In genomic region chr3:152264378-152264777, GRCh38 we compare ENCODE assay signal across 15 cellular contexts. TPM values are rescaled to one million over a fixed set of nuclear protein-coding genes. Genes with fewer than 3 reads are reported as not detected.
DNase-seq lines count a peak whose midpoint lies in the region; ATAC-seq lines count a peak whose summit lies in the region.
"Had no signal": no experiment of that assay in that cellular context is flagged by ENCODE, and none has a peak within 500 bp of the region (broad histone marks: within the 10 kb centered on the region; RNA-seq: fewer than 3 reads in every experiment).

No MANE protein-coding gene starts in this region.

- H3K4me1 ChIP-seq in CD4-positive, CD25-positive, alpha-beta regulatory T cell (ENCODE audit: control insufficient read depth, insufficient read depth, low read length, poor library complexity, severe bottlenecking), result peaks cover 55% of the 10 kb centered on the region
- peaks cover 63 to 65% of the 10 kb centered on the region in 2 donors for H3K4me1 ChIP-seq in naive thymus-derived CD4-positive, alpha-beta T cell (ENCODE audit: control insufficient read depth in 2 of 2, insufficient read depth in 2 of 2, low read length in 2 of 2)
- peaks cover 23% of the 10 kb centered on the region for H3K4me1 ChIP-seq in HAP-1

- peak overlapping the region in 2 of 4 donors; percentile 59 to 68 for H3K4me3 Mint-ChIP-seq in CD4-positive, CD25-positive, alpha-beta regulatory T cell
- H3K4me3 Mint-ChIP-seq in activated T-helper 1 cell treated with anti-CD3 and anti-CD28 coated beads, Interleukin-12 subunit alpha, Interleukin-12 subunit beta, Interleukin-2, Interleukin-4 antibody, amounts not matched to agents 30 ng/mL and 10 ng/mL and 1 ng/mL, durations not matched to agents 14 hours and 24 hours and 36 hours, result peak overlapping the region; percentile 3
- H3K4me3 Mint-ChIP-seq in naive thymus-derived CD4-positive, alpha-beta T cell, result peak overlapping the region; percentile 8 to 77 (median 39)
- H3K4me3 Mint-ChIP-seq: stimulated activated naive B cell treated with anti-CD40 and anti-IgM and Interleukin-4, amounts not matched to agents 10 μg/mL and 1 μg/mL and 100 μg/mL, for 72 hours had no signal

- H3K4me1 Mint-ChIP-seq in CD4-positive, CD25-positive, alpha-beta regulatory T cell, result peaks cover 38 to 83% (median 67%) of the 10 kb centered on the region in 4 donors
- peaks cover 78% of the 10 kb centered on the region for H3K4me1 Mint-ChIP-seq in activated T-helper 1 cell treated with anti-CD3 and anti-CD28 coated beads, Interleukin-12 subunit alpha, Interleukin-12 subunit beta, Interleukin-2, Interleukin-4 antibody, amounts not matched to agents 30 ng/mL and 10 ng/mL and 1 ng/mL, durations not matched to agents 14 hours and 24 hours and 36 hours (ENCODE audit: low read depth)
- H3K4me1 Mint-ChIP-seq in naive thymus-derived CD4-positive, alpha-beta T cell, result peaks cover 61 to 86% (median 79%) of the 10 kb centered on the region in 7 donors

- ATAC-seq in CD4-positive, CD25-positive, alpha-beta regulatory T cell (ENCODE audit: low read depth in 2 of 2), result no peak
- no peak for ATAC-seq in naive thymus-derived CD4-positive, alpha-beta T cell
- ATAC-seq: stimulated activated naive B cell treated with anti-CD40 and anti-IgM and Interleukin-4, amounts not matched to agents 10 μg/mL and 1 μg/mL and 100 μg/mL, for 72 hours had no signal

- no peaks in the 10 kb centered on the region for H3K9me3 ChIP-seq in CD4-positive, CD25-positive, alpha-beta regulatory T cell (ENCODE audit: control insufficient read depth in 2 of 2, low read length in 2 of 2)
- no peaks in the 10 kb centered on the region for H3K9me3 ChIP-seq in naive thymus-derived CD4-positive, alpha-beta T cell (ENCODE audit: control insufficient read depth in 2 of 3, low read length in 3 of 3)
- H3K9me3 ChIP-seq in HAP-1, result no peaks in the 10 kb centered on the region

- peak; percentile 9 for DNase-seq in AG20443 (ENCODE audit: low spot score)
- no peak for DNase-seq in CD4-positive, CD25-positive, alpha-beta regulatory T cell
- no peak for DNase-seq in activated T-helper 1 cell treated with anti-CD3 and anti-CD28 coated beads, Interleukin-12 subunit alpha, Interleukin-12 subunit beta, Interleukin-2, Interleukin-4 antibody, amounts not matched to agents 30 ng/mL and 10 ng/mL and 1 ng/mL, durations not matched to agents 14 hours and 24 hours and 36 hours (ENCODE audit: low spot score)
- no peak for DNase-seq in naive thymus-derived CD4-positive, alpha-beta T cell
- no peak for DNase-seq in C1 segment of cervical spinal cord (lab: John Stamatoyannopoulos, UW)
- no peak for DNase-seq in HAP-1 (ENCODE audit: low spot score in 2 of 2)
- DNase-seq in activated effector memory CD4-positive, alpha-beta T cell treated with Interleukin-2 at 50 U/mL for 16 hours, result no peak
- no peak for DNase-seq in kidney tubule cell (ENCODE audit: low spot score)
- DNase-seq: activated CD4-positive, alpha-beta T cell treated with anti-CD3 and anti-CD28 coated beads, Interleukin-2, amount 50 U/mL, for 4 hours; central memory CD4-positive, alpha-beta T cell; foreskin fibroblast; MM.1S; stimulated activated naive B cell treated with anti-CD40 and anti-IgM and Interleukin-4, amounts not matched to agents 10 μg/mL and 1 μg/mL and 100 μg/mL, for 72 hours had no signal

- intact Hi-C loops in activated T-helper 1 cell treated with anti-CD3 and anti-CD28 coated beads, Interleukin-12 subunit alpha, Interleukin-12 subunit beta, Interleukin-2, Interleukin-4 antibody, amounts not matched to agents 30 ng/mL and 10 ng/mL and 1 ng/mL, durations not matched to agents 14 hours and 24 hours and 36 hours (cut with micrococcal nuclease), result no loop called here
- intact Hi-C loops in naive thymus-derived CD4-positive, alpha-beta T cell (cut with micrococcal nuclease), result no loop called here

- POLR2A ChIA-PET in naive thymus-derived CD4-positive, alpha-beta T cell (lab: Charles Lee), result interaction anchor here (0.8 to 12.9 kb wide), 7 partner anchors 11 to 79 kb away, joined by 3 to 252 read pairs (median 3); no protein-coding TSS in a partner anchor

- peaks cover 26% of the 10 kb centered on the region for H3K36me3 Mint-ChIP-seq in CD4-positive, CD25-positive, alpha-beta regulatory T cell
- H3K36me3 Mint-ChIP-seq in activated T-helper 1 cell treated with anti-CD3 and anti-CD28 coated beads, Interleukin-12 subunit alpha, Interleukin-12 subunit beta, Interleukin-2, Interleukin-4 antibody, amounts not matched to agents 30 ng/mL and 10 ng/mL and 1 ng/mL, durations not matched to agents 14 hours and 24 hours and 36 hours (ENCODE audit: low read depth), result peaks cover 25% of the 10 kb centered on the region
- peaks cover 4 to 38% (median 14%) of the 10 kb centered on the region in 5 donors for H3K36me3 Mint-ChIP-seq in naive thymus-derived CD4-positive, alpha-beta T cell

- H3K27ac Mint-ChIP-seq in CD4-positive, CD25-positive, alpha-beta regulatory T cell, result peak overlapping the region; percentile 6 to 82 (median 44)
- H3K27ac Mint-ChIP-seq in activated T-helper 1 cell treated with anti-CD3 and anti-CD28 coated beads, Interleukin-12 subunit alpha, Interleukin-12 subunit beta, Interleukin-2, Interleukin-4 antibody, amounts not matched to agents 30 ng/mL and 10 ng/mL and 1 ng/mL, durations not matched to agents 14 hours and 24 hours and 36 hours, result peak overlapping the region; percentile 54
- H3K27ac Mint-ChIP-seq in naive thymus-derived CD4-positive, alpha-beta T cell, result peak overlapping the region in 8 of 9 donors; percentile 6 to 95 (median 80)

- CTCF ChIA-PET in naive thymus-derived CD4-positive, alpha-beta T cell (lab: Charles Lee), result no interaction called here

- H3K4me3 ChIP-seq in CD4-positive, CD25-positive, alpha-beta regulatory T cell (ENCODE audit: low read depth, low read length), result no peak overlapping the region
- H3K4me3 ChIP-seq in naive thymus-derived CD4-positive, alpha-beta T cell (ENCODE audit: low read length), result no peak overlapping the region
- H3K4me3 ChIP-seq in HAP-1, result no peak overlapping the region
- H3K4me3 ChIP-seq: BLaER1 treated with 17β-estradiol and CSF1 and Interleukin-3, amounts not matched to agents 10 nM and 100 nM; smooth muscle cell had no signal

- H3K27me3 ChIP-seq in CD4-positive, CD25-positive, alpha-beta regulatory T cell (ENCODE audit: control insufficient read depth, insufficient read depth, low read length), result no peaks in the 10 kb centered on the region
- no peaks in the 10 kb centered on the region for H3K27me3 ChIP-seq in naive thymus-derived CD4-positive, alpha-beta T cell (ENCODE audit: control insufficient read depth in 2 of 2, insufficient read depth in 2 of 2, low read length in 2 of 2)
- no peaks in the 10 kb centered on the region for H3K27me3 ChIP-seq in HAP-1 (ENCODE audit: low read depth)
- H3K27me3 ChIP-seq: BLaER1 treated with 17β-estradiol and CSF1 and Interleukin-3, amounts not matched to agents 10 nM and 100 nM had no signal

- peaks cover 20% of the 10 kb centered on the region for H3K36me3 ChIP-seq in CD4-positive, CD25-positive, alpha-beta regulatory T cell (ENCODE audit: control insufficient read depth, insufficient read depth, low read length)
- H3K36me3 ChIP-seq in naive thymus-derived CD4-positive, alpha-beta T cell (ENCODE audit: control insufficient read depth in 2 of 3, insufficient read depth in 3 of 3, low read length in 3 of 3), result peaks cover 0 to 6% (median 0%) of the 10 kb centered on the region in 3 experiments
- no peaks in the 10 kb centered on the region for H3K36me3 ChIP-seq in HAP-1 (replicated peaks)
- H3K36me3 ChIP-seq: BLaER1 treated with 17β-estradiol and CSF1 and Interleukin-3, amounts not matched to agents 10 nM and 100 nM had no signal

- no peaks in the 10 kb centered on the region for H3K9me3 Mint-ChIP-seq in CD4-positive, CD25-positive, alpha-beta regulatory T cell
- H3K9me3 Mint-ChIP-seq in activated T-helper 1 cell treated with anti-CD3 and anti-CD28 coated beads, Interleukin-12 subunit alpha, Interleukin-12 subunit beta, Interleukin-2, Interleukin-4 antibody, amounts not matched to agents 30 ng/mL and 10 ng/mL and 1 ng/mL, durations not matched to agents 14 hours and 24 hours and 36 hours, result no peaks in the 10 kb centered on the region
- H3K9me3 Mint-ChIP-seq in naive thymus-derived CD4-positive, alpha-beta T cell, result no peaks in the 10 kb centered on the region

- peaks cover 5% of the 10 kb centered on the region for H3K27me3 Mint-ChIP-seq in CD4-positive, CD25-positive, alpha-beta regulatory T cell
- H3K27me3 Mint-ChIP-seq in activated T-helper 1 cell treated with anti-CD3 and anti-CD28 coated beads, Interleukin-12 subunit alpha, Interleukin-12 subunit beta, Interleukin-2, Interleukin-4 antibody, amounts not matched to agents 30 ng/mL and 10 ng/mL and 1 ng/mL, durations not matched to agents 14 hours and 24 hours and 36 hours (ENCODE audit: insufficient read depth), result no peaks in the 10 kb centered on the region
- no peaks in the 10 kb centered on the region for H3K27me3 Mint-ChIP-seq in naive thymus-derived CD4-positive, alpha-beta T cell
- H3K27me3 Mint-ChIP-seq: stimulated activated naive B cell treated with anti-CD40 and anti-IgM and Interleukin-4, amounts not matched to agents 10 μg/mL and 1 μg/mL and 100 μg/mL, for 72 hours had no signal

- in situ Hi-C loops in HAP-1 (cut with MboI; ENCODE audit: low sequenced_read_pairs), result no loop called here

- no peak overlapping the region for H3K27ac ChIP-seq in CD4-positive, CD25-positive, alpha-beta regulatory T cell (ENCODE audit: insufficient read depth, low read length, poor library complexity, severe bottlenecking)
- H3K27ac ChIP-seq in naive thymus-derived CD4-positive, alpha-beta T cell (ENCODE audit: low read depth, low read length), result peak overlapping the region; percentile 6
- H3K27ac ChIP-seq: BLaER1 treated with 17β-estradiol and CSF1 and Interleukin-3, amounts not matched to agents 10 nM and 100 nM had no signal

RNA-seq across cellular contexts. Expression of gene MBNL1, which starts 4.4 kb away (rescaled TPM):
- 726 TPM for total RNA-seq in CD4-positive, CD25-positive, alpha-beta regulatory T cell
- polyA plus RNA-seq in CD4-positive, CD25-positive, alpha-beta regulatory T cell, result 100 to 1,000 TPM; 221 to 262 (median 237) TPM
- total RNA-seq in activated T-helper 1 cell treated with anti-CD3 and anti-CD28 coated beads, Interleukin-12 subunit alpha, Interleukin-12 subunit beta, Interleukin-2, Interleukin-4 antibody, amounts not matched to agents 30 ng/mL and 10 ng/mL and 1 ng/mL, durations not matched to agents 14 hours and 24 hours and 36 hours, result 295 and 308 TPM in 2 replicates
- total RNA-seq in naive thymus-derived CD4-positive, alpha-beta T cell, result 100 to 1,000 TPM; 459 to 675 (median 508) TPM
- 100 to 1,000 TPM; 371 to 389 TPM for polyA plus RNA-seq in naive thymus-derived CD4-positive, alpha-beta T cell
